In genomic region chr11:68751331-68751856, GRCh38 we compare ENCODE assay signal across 8 cellular contexts. TPM values are rescaled to one million over a fixed set of nuclear protein-coding genes. Genes with fewer than 3 reads are reported as not detected.
DNase-seq lines count a peak whose midpoint lies in the region; ATAC-seq and TF ChIP-seq lines count a peak whose summit lies in the region.

Gene TESMIN (minus strand): TSS chr11:68751520. CDS start chr11:68750660, 860 bp downstream.

- DNase-seq in CD4-positive, CD25-positive, alpha-beta regulatory T cell = peak; percentile 86 to 88 (median 88)
- DNase-seq in NCI-H510A treated with DMSO at 0.1 percent for 48 hours (lab: John Stamatoyannopoulos, UW) = peak; percentile 94
- DNase-seq in activated CD4-positive, alpha-beta T cell treated with anti-CD3 and anti-CD28 coated beads for 48 hours = peak; percentile 95
- peak; percentile 98 for DNase-seq in colonic mucosa
- DNase-seq in left lung = peak; percentile 95 to 99
- peak; percentile 87 to 96 for DNase-seq in stimulated activated CD4-positive, alpha-beta T cell treated with anti-CD3 and anti-CD28 coated beads, Interleukin-4, amount 100 ng/mL, for 4 hours

- TF ChIP-seq CTCF in colonic mucosa (IDR thresholded peaks at IDR 0.05) (no peak), left lung (IDR thresholded peaks at IDR 0.05) (no peak)

- peaks cover 0 to 19% (median 6%) of the 10 kb centered on the region in 4 donors for H3K4me1 Mint-ChIP-seq in CD4-positive, CD25-positive, alpha-beta regulatory T cell

- peaks cover 3% of the 10 kb centered on the region for H3K36me3 Mint-ChIP-seq in CD4-positive, CD25-positive, alpha-beta regulatory T cell

- intact Hi-C loops in colonic mucosa (cut with DNase I) (no loop called here), left lung (cut with DNase I) (no loop called here)

- H3K36me3 ChIP-seq in CD4-positive, CD25-positive, alpha-beta regulatory T cell (ENCODE audit: control insufficient read depth, insufficient read depth, low read length) = peaks cover under 1% of the 10 kb centered on the region
- no peaks in the 10 kb centered on the region for H3K36me3 ChIP-seq in colonic mucosa
- H3K36me3 ChIP-seq in left lung = peaks cover 0 to 20% of the 10 kb centered on the region in 2 donors

- peak within 1 kb of the TSS; percentile 78 to 82 (median 80) for H3K4me3 Mint-ChIP-seq in CD4-positive, CD25-positive, alpha-beta regulatory T cell

- no peaks in the 10 kb centered on the region for H3K9me3 ChIP-seq in CD4-positive, CD25-positive, alpha-beta regulatory T cell (ENCODE audit: control insufficient read depth in 2 of 2, low read length in 2 of 2)
- H3K9me3 ChIP-seq in colonic mucosa = no peaks in the 10 kb centered on the region
- H3K9me3 ChIP-seq in left lung = no peaks in the 10 kb centered on the region

- peak within 1 kb of the TSS; percentile 42 to 87 (median 65) for H3K27ac Mint-ChIP-seq in CD4-positive, CD25-positive, alpha-beta regulatory T cell

- no peaks in the 10 kb centered on the region for H3K27me3 Mint-ChIP-seq in CD4-positive, CD25-positive, alpha-beta regulatory T cell

- no peak within 1 kb of the TSS for H3K27ac ChIP-seq in CD4-positive, CD25-positive, alpha-beta regulatory T cell (ENCODE audit: insufficient read depth, low read length, poor library complexity, severe bottlenecking)
- H3K27ac ChIP-seq in colonic mucosa (no peak within 1 kb of the TSS), left lung (no peak within 1 kb of the TSS)

- peaks cover 3% of the 10 kb centered on the region for H3K4me1 ChIP-seq in CD4-positive, CD25-positive, alpha-beta regulatory T cell (ENCODE audit: control insufficient read depth, insufficient read depth, low read length, poor library complexity, severe bottlenecking)
- H3K4me1 ChIP-seq in colonic mucosa = no peaks in the 10 kb centered on the region
- H3K4me1 ChIP-seq in left lung = peaks cover 0 to 13% of the 10 kb centered on the region in 2 donors

- H3K9ac ChIP-seq in colonic mucosa (ENCODE audit: low read depth in 2 of 2, low read length in 2 of 2) = peak within 1 kb of the TSS in 1 of 2 donors; percentile 72

- no peaks in the 10 kb centered on the region for H3K27me3 ChIP-seq in CD4-positive, CD25-positive, alpha-beta regulatory T cell (ENCODE audit: control insufficient read depth, insufficient read depth, low read length)
- H3K27me3 ChIP-seq in colonic mucosa (no peaks in the 10 kb centered on the region), left lung (no peaks in the 10 kb centered on the region)

- H3K4me3 ChIP-seq in CD4-positive, CD25-positive, alpha-beta regulatory T cell (ENCODE audit: low read depth, low read length) = peak within 1 kb of the TSS; percentile 44
- H3K4me3 ChIP-seq in colonic mucosa = peak within 1 kb of the TSS; percentile 54
- peak within 1 kb of the TSS; percentile 29 to 49 for H3K4me3 ChIP-seq in left lung

- no peaks in the 10 kb centered on the region for H3K9me3 Mint-ChIP-seq in CD4-positive, CD25-positive, alpha-beta regulatory T cell

- peak; percentile 94 for ATAC-seq in CD4-positive, CD25-positive, alpha-beta regulatory T cell (ENCODE audit: low read depth in 2 of 2)
- ATAC-seq in HG02588 (IDR thresholded peaks at IDR 0.05; ENCODE audit: unreplicated experiment) (peak; percentile 81), left lung (peak; percentile 100), HG03521 (IDR thresholded peaks at IDR 0.05; ENCODE audit: unreplicated experiment) (no peak)

RNA-seq across cellular contexts. Expression of gene TESMIN, which starts in this region (rescaled TPM):
- 6.4 TPM for total RNA-seq in CD4-positive, CD25-positive, alpha-beta regulatory T cell
- 1 to 10 TPM; 3.0 to 8.0 (median 5.0) TPM for polyA plus RNA-seq in CD4-positive, CD25-positive, alpha-beta regulatory T cell
- 10 to 100 TPM; 14.3 to 20.7 TPM for total RNA-seq in colonic mucosa
- 1 to 10 TPM; 1.1 to 2.2 TPM for total RNA-seq in left lung
